Comparison of ENCODE assay signal across 1 cellular context in the genomic region with DNA sequence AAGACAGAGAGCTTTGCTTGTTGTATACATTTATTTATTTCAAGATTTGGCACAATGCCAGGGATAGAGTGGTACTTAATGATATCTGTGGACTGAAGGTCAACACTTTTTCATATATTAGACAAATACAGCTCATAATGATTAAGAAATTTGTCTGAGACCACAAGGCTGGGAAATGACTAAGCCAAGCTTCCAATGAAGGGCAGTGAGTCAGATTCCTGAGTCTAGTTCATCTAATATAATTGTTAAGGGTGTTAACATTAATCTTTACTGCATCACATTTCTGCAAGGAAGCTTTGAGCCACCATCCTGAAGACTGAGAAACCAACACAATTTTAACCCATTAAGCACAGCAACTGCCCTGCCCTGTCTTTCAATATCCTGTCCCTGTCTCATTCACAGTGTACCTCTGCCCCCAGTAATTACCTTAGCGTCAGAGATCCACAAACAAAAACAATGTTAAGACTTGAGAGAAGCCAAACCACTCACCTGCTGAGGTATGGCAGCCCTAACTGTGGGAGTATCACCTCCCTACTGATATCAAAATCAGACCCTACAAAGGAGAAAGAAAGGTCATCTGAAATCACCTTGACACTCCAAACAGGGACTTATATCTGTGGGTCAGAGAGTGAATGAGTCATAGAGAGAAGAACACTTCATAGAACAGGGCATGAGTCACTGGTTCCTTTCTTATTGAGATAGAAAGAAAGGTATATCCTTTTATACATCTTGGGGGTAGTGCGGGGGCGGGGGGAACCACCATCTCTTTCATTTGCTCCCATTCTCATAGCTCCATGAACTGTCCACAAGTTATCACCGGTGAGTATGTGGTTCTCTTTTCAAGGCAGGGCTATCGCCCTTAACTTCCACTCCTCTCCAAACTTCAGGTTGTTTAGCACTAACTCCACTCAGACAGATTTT.
A peak's percentile ranks its signal among the peaks of the same experiment; 100 is the strongest.
TF ChIP-seq lines count a peak whose summit lies in the region.

No MANE protein-coding gene starts in this region.

TF ChIP-seq in HEK293, 187 proteins besides CTCF, POLR2A, EP300 and RAD21 (continued from another document and continues in another):
- TF ChIP-seq, protein P1, sequence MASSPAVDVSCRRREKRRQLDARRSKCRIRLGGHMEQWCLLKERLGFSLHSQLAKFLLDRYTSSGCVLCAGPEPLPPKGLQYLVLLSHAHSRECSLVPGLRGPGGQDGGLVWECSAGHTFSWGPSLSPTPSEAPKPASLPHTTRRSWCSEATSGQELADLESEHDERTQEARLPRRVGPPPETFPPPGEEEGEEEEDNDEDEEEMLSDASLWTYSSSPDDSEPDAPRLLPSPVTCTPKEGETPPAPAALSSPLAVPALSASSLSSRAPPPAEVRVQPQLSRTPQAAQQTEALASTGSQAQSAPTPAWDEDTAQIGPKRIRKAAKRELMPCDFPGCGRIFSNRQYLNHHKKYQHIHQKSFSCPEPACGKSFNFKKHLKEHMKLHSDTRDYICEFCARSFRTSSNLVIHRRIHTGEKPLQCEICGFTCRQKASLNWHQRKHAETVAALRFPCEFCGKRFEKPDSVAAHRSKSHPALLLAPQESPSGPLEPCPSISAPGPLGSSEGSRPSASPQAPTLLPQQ (tag by site-specific recombination; IDR thresholded peaks at IDR 0.05): no peak
- TF ChIP-seq ZNF549 (tag by site-specific recombination; IDR thresholded peaks at IDR 0.05) (no peak), ZNF501 (tag by site-specific recombination; IDR thresholded peaks at IDR 0.05) (no peak), GLIS1 (tag by site-specific recombination; IDR thresholded peaks at IDR 0.05) (no peak), ZNF623 (tag by site-specific recombination; IDR thresholded peaks at IDR 0.05) (no peak), ZEB2 (tag by site-specific recombination; IDR thresholded peaks at IDR 0.05) (0 out of 2 replicates have a peak, but pooled peaks have one; percentile 20), KLF7 (tag by site-specific recombination; IDR thresholded peaks at IDR 0.05; ENCODE audit: borderline replicate concordance) (no peak), ZNF585B (tag by site-specific recombination; IDR thresholded peaks at IDR 0.05) (no peak), ZNF48 (tag by site-specific recombination; IDR thresholded peaks at IDR 0.05) (no peak), ZNF776 (tag by site-specific recombination; IDR thresholded peaks at IDR 0.05; ENCODE audit: borderline replicate concordance) (no peak), KLF10 (tag by site-specific recombination; IDR thresholded peaks at IDR 0.05) (no peak), RBAK (tag by site-specific recombination; IDR thresholded peaks at IDR 0.05) (no peak), ZNF350 (tag by site-specific recombination; IDR thresholded peaks at IDR 0.05) (no peak), ZNF157 (tag by site-specific recombination; IDR thresholded peaks at IDR 0.05) (no peak), ZNF16 (tag by site-specific recombination; IDR thresholded peaks at IDR 0.05; ENCODE audit: low read depth) (no peak), ZNF121 (tag by site-specific recombination; IDR thresholded peaks at IDR 0.05) (no peak), HIC1 (tag by site-specific recombination; IDR thresholded peaks at IDR 0.05) (no peak), ZNF701 (tag by site-specific recombination; IDR thresholded peaks at IDR 0.05) (no peak), ZBTB17 (tag by site-specific recombination; IDR thresholded peaks at IDR 0.05) (0 out of 2 replicates have a peak, but pooled peaks have one; percentile 26), ZNF843 (tag by site-specific recombination; IDR thresholded peaks at IDR 0.05) (no peak), ZNF114 (tag by site-specific recombination; IDR thresholded peaks at IDR 0.05) (no peak), ZXDB (tag by site-specific recombination; IDR thresholded peaks at IDR 0.05) (no peak), ZNF37A (tag by site-specific recombination; IDR thresholded peaks at IDR 0.05) (peak; percentile 69; the same call in 1 of the 2 replicates), ZNF596 (tag by site-specific recombination; IDR thresholded peaks at IDR 0.05) (no peak), ZNF366 (tag by site-specific recombination; conservative IDR thresholded peaks at IDR 0.05) (0 out of 2 replicates have a peak, but pooled peaks have one; percentile 27), PRDM1 (tag by site-specific recombination; IDR thresholded peaks at IDR 0.05) (peak; percentile 60), PRDM4 (tag by site-specific recombination; IDR thresholded peaks at IDR 0.05) (no peak), ZNF560 (tag by site-specific recombination; IDR thresholded peaks at IDR 0.05; ENCODE audit: borderline replicate concordance) (no peak)
- TF ChIP-seq, protein P2, sequence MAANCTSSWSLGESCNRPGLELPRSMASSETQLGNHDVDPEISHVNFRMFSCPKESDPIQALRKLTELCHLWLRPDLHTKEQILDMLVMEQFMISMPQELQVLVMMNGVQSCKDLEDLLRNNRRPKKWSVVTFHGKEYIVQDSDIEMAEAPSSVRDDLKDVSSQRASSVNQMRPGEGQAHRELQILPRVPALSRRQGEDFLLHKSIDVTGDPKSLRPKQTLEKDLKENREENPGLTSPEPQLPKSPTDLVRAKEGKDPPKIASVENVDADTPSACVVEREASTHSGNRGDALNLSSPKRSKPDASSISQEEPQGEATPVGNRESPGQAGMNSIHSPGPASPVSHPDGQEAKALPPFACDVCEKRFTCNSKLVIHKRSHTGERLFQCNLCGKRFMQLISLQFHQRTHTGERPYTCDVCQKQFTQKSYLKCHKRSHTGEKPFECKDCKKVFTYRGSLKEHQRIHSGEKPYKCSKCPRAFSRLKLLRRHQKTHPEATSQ (tag by site-specific recombination; IDR thresholded peaks at IDR 0.05): no peak
- TF ChIP-seq, protein P3, sequence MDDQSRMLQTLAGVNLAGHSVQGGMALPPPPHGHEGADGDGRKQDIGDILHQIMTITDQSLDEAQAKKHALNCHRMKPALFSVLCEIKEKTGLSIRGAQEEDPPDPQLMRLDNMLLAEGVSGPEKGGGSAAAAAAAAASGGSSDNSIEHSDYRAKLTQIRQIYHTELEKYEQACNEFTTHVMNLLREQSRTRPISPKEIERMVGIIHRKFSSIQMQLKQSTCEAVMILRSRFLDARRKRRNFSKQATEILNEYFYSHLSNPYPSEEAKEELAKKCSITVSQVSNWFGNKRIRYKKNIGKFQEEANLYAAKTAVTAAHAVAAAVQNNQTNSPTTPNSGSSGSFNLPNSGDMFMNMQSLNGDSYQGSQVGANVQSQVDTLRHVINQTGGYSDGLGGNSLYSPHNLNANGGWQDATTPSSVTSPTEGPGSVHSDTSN (CRISPR knock-in tag; IDR thresholded peaks at IDR 0.05): no peak
- TF ChIP-seq, protein P4, sequence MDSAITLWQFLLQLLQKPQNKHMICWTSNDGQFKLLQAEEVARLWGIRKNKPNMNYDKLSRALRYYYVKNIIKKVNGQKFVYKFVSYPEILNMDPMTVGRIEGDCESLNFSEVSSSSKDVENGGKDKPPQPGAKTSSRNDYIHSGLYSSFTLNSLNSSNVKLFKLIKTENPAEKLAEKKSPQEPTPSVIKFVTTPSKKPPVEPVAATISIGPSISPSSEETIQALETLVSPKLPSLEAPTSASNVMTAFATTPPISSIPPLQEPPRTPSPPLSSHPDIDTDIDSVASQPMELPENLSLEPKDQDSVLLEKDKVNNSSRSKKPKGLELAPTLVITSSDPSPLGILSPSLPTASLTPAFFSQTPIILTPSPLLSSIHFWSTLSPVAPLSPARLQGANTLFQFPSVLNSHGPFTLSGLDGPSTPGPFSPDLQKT (IDR thresholded peaks at IDR 0.05; ENCODE audit: borderline replicate concordance, low read depth, low read length): no peak
- TF ChIP-seq, protein P5, sequence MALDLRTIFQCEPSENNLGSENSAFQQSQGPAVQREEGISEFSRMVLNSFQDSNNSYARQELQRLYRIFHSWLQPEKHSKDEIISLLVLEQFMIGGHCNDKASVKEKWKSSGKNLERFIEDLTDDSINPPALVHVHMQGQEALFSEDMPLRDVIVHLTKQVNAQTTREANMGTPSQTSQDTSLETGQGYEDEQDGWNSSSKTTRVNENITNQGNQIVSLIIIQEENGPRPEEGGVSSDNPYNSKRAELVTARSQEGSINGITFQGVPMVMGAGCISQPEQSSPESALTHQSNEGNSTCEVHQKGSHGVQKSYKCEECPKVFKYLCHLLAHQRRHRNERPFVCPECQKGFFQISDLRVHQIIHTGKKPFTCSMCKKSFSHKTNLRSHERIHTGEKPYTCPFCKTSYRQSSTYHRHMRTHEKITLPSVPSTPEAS (tag by site-specific recombination; IDR thresholded peaks at IDR 0.05): no peak
- TF ChIP-seq, protein P6, sequence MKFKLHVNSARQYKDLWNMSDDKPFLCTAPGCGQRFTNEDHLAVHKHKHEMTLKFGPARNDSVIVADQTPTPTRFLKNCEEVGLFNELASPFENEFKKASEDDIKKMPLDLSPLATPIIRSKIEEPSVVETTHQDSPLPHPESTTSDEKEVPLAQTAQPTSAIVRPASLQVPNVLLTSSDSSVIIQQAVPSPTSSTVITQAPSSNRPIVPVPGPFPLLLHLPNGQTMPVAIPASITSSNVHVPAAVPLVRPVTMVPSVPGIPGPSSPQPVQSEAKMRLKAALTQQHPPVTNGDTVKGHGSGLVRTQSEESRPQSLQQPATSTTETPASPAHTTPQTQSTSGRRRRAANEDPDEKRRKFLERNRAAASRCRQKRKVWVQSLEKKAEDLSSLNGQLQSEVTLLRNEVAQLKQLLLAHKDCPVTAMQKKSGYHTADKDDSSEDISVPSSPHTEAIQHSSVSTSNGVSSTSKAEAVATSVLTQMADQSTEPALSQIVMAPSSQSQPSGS (tag by site-specific recombination; IDR thresholded peaks at IDR 0.05; ENCODE audit: low read depth): no peak
- TF ChIP-seq, protein P7, sequence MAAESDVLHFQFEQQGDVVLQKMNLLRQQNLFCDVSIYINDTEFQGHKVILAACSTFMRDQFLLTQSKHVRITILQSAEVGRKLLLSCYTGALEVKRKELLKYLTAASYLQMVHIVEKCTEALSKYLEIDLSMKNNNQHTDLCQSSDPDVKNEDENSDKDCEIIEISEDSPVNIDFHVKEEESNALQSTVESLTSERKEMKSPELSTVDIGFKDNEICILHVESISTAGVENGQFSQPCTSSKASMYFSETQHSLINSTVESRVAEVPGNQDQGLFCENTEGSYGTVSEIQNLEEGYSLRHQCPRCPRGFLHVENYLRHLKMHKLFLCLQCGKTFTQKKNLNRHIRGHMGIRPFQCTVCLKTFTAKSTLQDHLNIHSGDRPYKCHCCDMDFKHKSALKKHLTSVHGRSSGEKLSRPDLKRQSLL (tag by site-specific recombination; IDR thresholded peaks at IDR 0.05): no peak
